ENCODE assay signal across 23 cellular contexts in the genomic region with DNA sequence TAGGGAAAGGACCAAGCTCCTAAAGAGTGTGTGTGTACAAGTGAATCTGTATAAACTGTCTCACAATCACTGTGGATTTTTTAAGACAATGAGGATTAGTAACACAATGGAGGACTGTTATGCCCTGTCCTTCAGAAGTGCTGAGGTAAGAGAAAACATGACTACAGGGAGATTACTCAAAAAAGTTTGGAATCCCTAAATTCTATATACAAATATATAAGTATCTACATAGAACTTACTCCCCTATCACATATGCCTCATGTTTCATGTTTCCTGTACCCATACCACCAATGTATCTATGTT.
DNase-seq lines count a peak whose midpoint lies in the region; ATAC-seq, FAIRE-seq and TF ChIP-seq lines count a peak whose summit lies in the region.
"Had no signal": no experiment of that assay in that cellular context is flagged by ENCODE, and none has a peak within 500 bp of the region (broad histone marks: within the 10 kb centered on the region; RNA-seq: fewer than 3 reads in every experiment).

No MANE protein-coding gene starts in this region.

- BruUV-seq in Caco-2 (replicated peaks; lab: Mats Ljungman, UMichigan) (TSS peak; percentile 4), K562 (replicated peaks; lab: Mats Ljungman, UMichigan) (no TSS peak)

- TF ChIP-seq POLR2A in K562 (conservative IDR thresholded peaks at IDR 0.05): no peak

- H3K27ac ChIP-seq in CD4-positive, alpha-beta T cell (ENCODE audit: low read depth, low read length): no peak overlapping the region
- H3K27ac ChIP-seq in K562 (ENCODE audit: extremely low read depth, low read depth, low read length): peak overlapping the region; percentile 59
- H3K27ac ChIP-seq: PC-9, RWPE1 had no signal

- peaks cover 95% of the 10 kb centered on the region for H3K79me2 ChIP-seq in K562 (ENCODE audit: control insufficient read depth, insufficient read depth, low read length)

- peaks cover 58% of the 10 kb centered on the region for H3K36me3 Mint-ChIP-seq in CD4-positive, alpha-beta T cell (ENCODE audit: low read depth)
- peaks cover 87% of the 10 kb centered on the region for H3K36me3 Mint-ChIP-seq in Caco-2 (ENCODE audit: insufficient read depth, unreplicated experiment)
- H3K36me3 Mint-ChIP-seq in natural killer cell: no peaks in the 10 kb centered on the region
- H3K36me3 Mint-ChIP-seq: IgD-negative memory B cell had no signal

- H3K27ac Mint-ChIP-seq in CD4-positive, alpha-beta T cell: peak overlapping the region; percentile 74
- no peak overlapping the region for H3K27ac Mint-ChIP-seq in Caco-2 (ENCODE audit: unreplicated experiment)
- H3K27ac Mint-ChIP-seq in natural killer cell: peak overlapping the region; percentile 19 to 84
- H3K27ac Mint-ChIP-seq: CD14-positive monocyte, HFFc6, IgD-negative memory B cell had no signal

- intact Hi-C loops in CD4-positive, alpha-beta T cell (cut with DNase I, micrococcal nuclease): no loop called here
- intact Hi-C loops in Caco-2 (cut with micrococcal nuclease; ENCODE audit: unreplicated experiment) (no loop called here), K562 (cut with micrococcal nuclease) (no loop called here), natural killer cell (cut with micrococcal nuclease) (no loop called here)

- POLR2A ChIA-PET in CD4-positive, alpha-beta T cell (lab: Charles Lee): no interaction called here
- POLR2A ChIA-PET in Caco-2 (lab: Charles Lee): no interaction called here
- POLR2A ChIA-PET in K562 (lab: Yijun Ruan, JAX): interaction anchor here (1.1 to 3.1 kb wide), 3 partner anchors 12 to 19 kb away, joined by 3 to 12 read pairs (median 4); no protein-coding TSS in a partner anchor

- FAIRE-seq in K562 (lab: Jason Lieb, UNC): no peak
- FAIRE-seq: H1 had no signal

- ATAC-seq in CD4-positive, alpha-beta T cell (ENCODE audit: poor library complexity): no peak
- ATAC-seq in K562: no peak; the same call in 2 of the 3 replicates
- no peak for ATAC-seq in natural killer cell
- no peak for ATAC-seq in GM19324 (IDR thresholded peaks at IDR 0.05; ENCODE audit: low FRiP score, unreplicated experiment)

- TF ChIP-seq EP300 in K562 (IDR thresholded peaks at IDR 0.05; ENCODE audit: low read length): no peak

- no peaks in the 10 kb centered on the region for H3K9me3 Mint-ChIP-seq in CD4-positive, alpha-beta T cell
- H3K9me3 Mint-ChIP-seq in Caco-2 (ENCODE audit: unreplicated experiment) (no peaks in the 10 kb centered on the region), natural killer cell (no peaks in the 10 kb centered on the region)
- H3K9me3 Mint-ChIP-seq: CD14-positive monocyte, HFFc6, IgD-negative memory B cell had no signal

- peak overlapping the region in 1 of 2 experiments; percentile 31; a peak in 1 of 4 replicates for H3K9ac ChIP-seq in K562 (ENCODE audit: insufficient read depth in 1 of 2, low read depth in 2 of 2, low read length in 2 of 2)

- H3K4me3 ChIP-seq in Caco-2 (ENCODE audit: low read depth, low read length) (no peak overlapping the region), K562 (no peak overlapping the region)
- H3K4me3 ChIP-seq: PC-9 had no signal

- no peaks in the 10 kb centered on the region for H3K9me3 ChIP-seq in CD4-positive, alpha-beta T cell (ENCODE audit: control insufficient read depth, low read length)
- H3K9me3 ChIP-seq in Caco-2 (no peaks in the 10 kb centered on the region), K562 (replicated peaks; ENCODE audit: control insufficient read depth, insufficient read depth, low read depth, low read length) (no peaks in the 10 kb centered on the region)

- no peaks in the 10 kb centered on the region for H3K27me3 Mint-ChIP-seq in CD4-positive, alpha-beta T cell
- no peaks in the 10 kb centered on the region for H3K27me3 Mint-ChIP-seq in Caco-2 (ENCODE audit: insufficient read depth, unreplicated experiment)
- H3K27me3 Mint-ChIP-seq in natural killer cell (ENCODE audit: low read depth in 2 of 2): no peaks in the 10 kb centered on the region
- H3K27me3 Mint-ChIP-seq: IgD-negative memory B cell had no signal

- no peak for TF ChIP-seq RAD21 in K562 (CRISPR knock-in tag; conservative IDR thresholded peaks at IDR 0.05 in 1 of 2, IDR thresholded peaks at IDR 0.05 in 1 of 2)

- H3K36me3 ChIP-seq in Caco-2 (ENCODE audit: control insufficient read depth, insufficient read depth, low read length): no peaks in the 10 kb centered on the region
- peaks cover 26% of the 10 kb centered on the region for H3K36me3 ChIP-seq in K562 (ENCODE audit: control insufficient read depth, insufficient read depth, low read length)

- in situ Hi-C loops in K562 (cut with MboI): no loop called here

- H2AFZ ChIP-seq in K562 (ENCODE audit: low read depth, low read length): no peak overlapping the region
- H2AFZ ChIP-seq: PC-9 had no signal

- H3K4me2 ChIP-seq in K562 (ENCODE audit: insufficient read depth, low read length): no peak overlapping the region
- H3K4me2 ChIP-seq: PC-9 had no signal

- no peaks in the 10 kb centered on the region for H3K9me1 ChIP-seq in K562 (ENCODE audit: control insufficient read depth, insufficient read depth, low read length)

- no peaks in the 10 kb centered on the region for H3K27me3 ChIP-seq in CD4-positive, alpha-beta T cell (ENCODE audit: control insufficient read depth, insufficient read depth, low read length)
- H3K27me3 ChIP-seq in Caco-2 (replicated peaks; ENCODE audit: control insufficient read depth, insufficient read depth, low read length): no peaks in the 10 kb centered on the region
- no peaks in the 10 kb centered on the region for H3K27me3 ChIP-seq in K562 (ENCODE audit: control insufficient read depth in 2 of 2, insufficient read depth in 2 of 2, low read length in 2 of 2)

- no peak overlapping the region for H3K4me3 Mint-ChIP-seq in CD4-positive, alpha-beta T cell
- no peak overlapping the region for H3K4me3 Mint-ChIP-seq in Caco-2 (ENCODE audit: unreplicated experiment)
- H3K4me3 Mint-ChIP-seq in natural killer cell: no peak overlapping the region
- H3K4me3 Mint-ChIP-seq: CD14-positive monocyte, HFFc6, IgD-negative memory B cell had no signal

- CTCF ChIA-PET in CD4-positive, alpha-beta T cell (lab: Charles Lee): interaction anchor here (0.5 to 1.6 kb wide), 2 partner anchors 113 to 117 kb away, joined by 3 to 4 read pairs; no protein-coding TSS in a partner anchor
- CTCF ChIA-PET in Caco-2 (lab: Charles Lee): no interaction called here
- CTCF ChIA-PET in K562 (lab: Yijun Ruan, JAX; ENCODE audit: low intra/inter-chr PET ratio): no interaction called here

- DNase-seq in CD4-positive, alpha-beta T cell: no peak
- DNase-seq in Caco-2: no peak
- no peak for DNase-seq in K562 (ENCODE audit: extremely low read depth in 1 of 4, low spot score in 3 of 4)
- DNase-seq in natural killer cell: no peak
- DNase-seq in KG1 (lab: John Stamatoyannopoulos, UW): no peak
- DNase-seq in GM10266 (ENCODE audit: extremely low spot score): no peak
- DNase-seq: AML-193, COR-L47, DMS153, GDM1, HFFc6, MM.1S, NCI-H1092, NCI-H1436 treated with DMSO at 0.1 percent for 48 hours, NCI-H2029, NCI-H345, NCI-H524 treated with DMSO at 0.1 percent for 48 hours, PC-9 had no signal

- peaks cover 77% of the 10 kb centered on the region for H3K4me1 Mint-ChIP-seq in CD4-positive, alpha-beta T cell (ENCODE audit: low read depth)
- H3K4me1 Mint-ChIP-seq in Caco-2 (ENCODE audit: low read depth, unreplicated experiment) (no peaks in the 10 kb centered on the region), natural killer cell (peaks cover 60% of the 10 kb centered on the region in 2 donors)

- 0 out of 2 replicates have a peak, but pooled peaks cover 4% of the 10 kb centered on the region for H3K4me1 ChIP-seq in Caco-2
- H3K4me1 ChIP-seq in K562 (replicated peaks in 1 of 2; ENCODE audit: control insufficient read depth in 2 of 2, insufficient read depth in 2 of 2, low read length in 2 of 2): peaks cover 27 to 65% of the 10 kb centered on the region in 2 experiments

- H4K20me1 ChIP-seq in K562 (replicated peaks; ENCODE audit: control insufficient read depth, insufficient read depth, low read length): no peaks in the 10 kb centered on the region

- no peak for TF ChIP-seq CTCF in CD4-positive, alpha-beta T cell (IDR thresholded peaks at IDR 0.05)
- TF ChIP-seq CTCF in Caco-2 (IDR thresholded peaks at IDR 0.05; ENCODE audit: insufficient read depth in 1 of 2, low read depth in 1 of 2, low read length in 1 of 2, severe bottlenecking in 1 of 2, unreplicated experiment in 1 of 2) (no peak), K562 (IDR thresholded peaks at IDR 0.05 in 2 of 3, conservative IDR thresholded peaks at IDR 0.05 in 1 of 3; ENCODE audit: insufficient read depth in 2 of 3, low read depth in 1 of 3, low read length in 3 of 3) (no peak), natural killer cell (IDR thresholded peaks at IDR 0.05) (no peak), GM10266 (IDR thresholded peaks at IDR 0.05; ENCODE audit: control insufficient read depth, insufficient read depth, low read depth, missing control alignments) (no peak)

TF ChIP-seq in K562, 482 proteins besides CTCF, POLR2A, EP300 and RAD21:
- 0 out of 2 replicates have a peak, but pooled peaks have one; percentile 39 for TF ChIP-seq MAFG (tag; conservative IDR thresholded peaks at IDR 0.05)
- TF ChIP-seq NCOA2 (IDR thresholded peaks at IDR 0.05; ENCODE audit: partially characterized antibody in 2 of 2): peak in 1 of 2 experiments; percentile 9
- no peak for TF ChIP-seq ZNF551 (CRISPR knock-in tag; IDR thresholded peaks at IDR 0.05)
- peak; percentile 83 for TF ChIP-seq ZNF316 (IDR thresholded peaks at IDR 0.05)
- TF ChIP-seq NFATC3 (IDR thresholded peaks at IDR 0.05): no peak
- TF ChIP-seq MAFF (IDR thresholded peaks at IDR 0.05; ENCODE audit: low read length): peak; percentile 49
- TF ChIP-seq MAFK (IDR thresholded peaks at IDR 0.05; ENCODE audit: low read length): peak; percentile 27; the same call in 1 of the 2 replicates
- peak; percentile 66 for TF ChIP-seq C11orf30 (IDR thresholded peaks at IDR 0.05; ENCODE audit: low read depth)
- TF ChIP-seq, protein P1, sequence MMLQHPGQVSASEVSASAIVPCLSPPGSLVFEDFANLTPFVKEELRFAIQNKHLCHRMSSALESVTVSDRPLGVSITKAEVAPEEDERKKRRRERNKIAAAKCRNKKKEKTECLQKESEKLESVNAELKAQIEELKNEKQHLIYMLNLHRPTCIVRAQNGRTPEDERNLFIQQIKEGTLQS (IDR thresholded peaks at IDR 0.05): 0 out of 2 replicates have a peak, but pooled peaks have one; percentile 8
- TF ChIP-seq, protein P1 (CRISPR knock-in tag; conservative IDR thresholded peaks at IDR 0.05): no peak
- no peak for TF ChIP-seq XRCC5 (IDR thresholded peaks at IDR 0.05; ENCODE audit: low read depth, low read length)
- peak; percentile 57; the same call in 1 of the 2 replicates for TF ChIP-seq SOX6 (IDR thresholded peaks at IDR 0.05)
